8 cellular contexts compared by ENCODE assay signal in genomic region chr16:69964960-69965660, GRCh38. TPM values are rescaled to one million over a fixed set of nuclear protein-coding genes. Genes with fewer than 3 reads are reported as not detected.
DNase-seq lines count a peak whose midpoint lies in the region; ATAC-seq and TF ChIP-seq lines count a peak whose summit lies in the region.
"Not testable (repeated sequence)": the region's sequence is repeated elsewhere in the genome, so short reads cannot be mapped to it uniquely, and the experiment has no call there.

No MANE protein-coding gene starts in this region.

- in situ Hi-C loops in IMR-90 (cut with MboI; ENCODE audit: low sequenced_read_pairs) = not testable (repeated sequence)

- not testable (repeated sequence) for H3K4me3 ChIP-seq in IMR-90 (ENCODE audit: insufficient read depth, low read depth, low read length)
- H3K4me3 ChIP-seq in ectodermal cell (ENCODE audit: insufficient read depth, low read depth, low read length) = peak overlapping the region; percentile 18
- peak overlapping the region; percentile 70 for H3K4me3 ChIP-seq in left ventricle myocardium inferior
- peak overlapping the region; percentile 37 for H3K4me3 ChIP-seq in retinal pigment epithelial cell (ENCODE audit: low read length)
- peak overlapping the region in 1 of 2 donors; percentile 46 for H3K4me3 ChIP-seq in uterus

- not testable (repeated sequence) for H3K18ac ChIP-seq in IMR-90 (ENCODE audit: low read depth, low read length)

- intact Hi-C loops in IMR-90 (cut with micrococcal nuclease); left ventricle myocardium inferior (cut with micrococcal nuclease); uterus (cut with DNase I; ENCODE audit: low total_unique reads): not testable (repeated sequence)

- TF ChIP-seq RAD21 in IMR-90 (IDR thresholded peaks at IDR 0.05; ENCODE audit: low read length) = not testable (repeated sequence)

- not testable (repeated sequence) for H3K23ac ChIP-seq in IMR-90 (ENCODE audit: low read depth, low read length)

- peak overlapping the region; percentile 20; the same call in 1 of the 2 replicates for H3K9ac ChIP-seq in ES-I3 (ENCODE audit: low read depth, low read length)
- H3K9ac ChIP-seq in IMR-90 (ENCODE audit: low read depth, low read length) = not testable (repeated sequence)

- not testable (repeated sequence) for H3K4me2 ChIP-seq in IMR-90 (ENCODE audit: low read depth, low read length)

- not testable (repeated sequence) for H2BK120ac ChIP-seq in IMR-90 (ENCODE audit: low read depth, low read length)

- H3K79me1 ChIP-seq in IMR-90 (ENCODE audit: low read depth in 1 of 2, low read length in 2 of 2) = not testable (repeated sequence)

- not testable (repeated sequence) for H3K27me3 Mint-ChIP-seq in activated CD8-positive, alpha-beta memory T cell treated with anti-CD3 and anti-CD28 coated beads, Interleukin-2, amount 10 ng/mL, durations not matched to agents 7 days and 5 days; memory B cell

- H2BK5ac ChIP-seq in IMR-90 (ENCODE audit: low read depth, low read length, poor library complexity, severe bottlenecking) = not testable (repeated sequence)

- not testable (repeated sequence) for H4K20me1 ChIP-seq in IMR-90 (ENCODE audit: insufficient read depth, low read length)

- not testable (repeated sequence) for H3K27me3 ChIP-seq in IMR-90 (ENCODE audit: control insufficient read depth, insufficient read depth, low read length); ectodermal cell (ENCODE audit: control insufficient read depth, insufficient read depth, low read length, poor library complexity, severe bottlenecking); left ventricle myocardium inferior (ENCODE audit: low read depth); uterus

- not testable (repeated sequence) for DNase-seq in IMR-90; activated CD8-positive, alpha-beta memory T cell treated with anti-CD3 and anti-CD28 coated beads, Interleukin-2, amount 10 ng/mL, durations not matched to agents 7 days and 5 days; retinal pigment epithelial cell (ENCODE audit: low read depth)
- DNase-seq in left ventricle myocardium inferior (peak; percentile 77), memory B cell (ENCODE audit: low spot score in 2 of 2) (peak in 1 of 2 donors; percentile 19), uterus (peak; percentile 28 to 59)

- H3K36me3 ChIP-seq in ES-I3 (ENCODE audit: insufficient read depth, low read length); IMR-90 (ENCODE audit: control insufficient read depth, insufficient read depth, low read length); ectodermal cell (ENCODE audit: control insufficient read depth, insufficient read depth, low read length); left ventricle myocardium inferior; uterus: not testable (repeated sequence)

- not testable (repeated sequence) for H3K9me3 Mint-ChIP-seq in activated CD8-positive, alpha-beta memory T cell treated with anti-CD3 and anti-CD28 coated beads, Interleukin-2, amount 10 ng/mL, durations not matched to agents 7 days and 5 days (ENCODE audit: low read depth); memory B cell

- not testable (repeated sequence) for H2AFZ ChIP-seq in IMR-90 (replicated peaks; ENCODE audit: low read length, poor library complexity)

- TF ChIP-seq POLR2A in IMR-90 (IDR thresholded peaks at IDR 0.05; ENCODE audit: low read depth, low read length) = not testable (repeated sequence)
- peak in 1 of 2 donors; percentile 26 for TF ChIP-seq POLR2A in uterus (IDR thresholded peaks at IDR 0.05)

- not testable (repeated sequence) for H4K91ac ChIP-seq in IMR-90 (ENCODE audit: insufficient read depth, low read depth, low read length)

- not testable (repeated sequence) for TF ChIP-seq CTCF in IMR-90 (conservative IDR thresholded peaks at IDR 0.05; ENCODE audit: low read depth, low read length); left ventricle myocardium inferior (IDR thresholded peaks at IDR 0.05; ENCODE audit: borderline replicate concordance); retinal pigment epithelial cell (conservative IDR thresholded peaks at IDR 0.05; ENCODE audit: low read depth, low read length); uterus (IDR thresholded peaks at IDR 0.05)

- ATAC-seq in IMR-90 (ENCODE audit: low read depth) (peak; percentile 95), memory B cell (ENCODE audit: low read depth) (peak; percentile 74)
- peak; percentile 52 for ATAC-seq in activated CD8-positive, alpha-beta memory T cell treated with anti-CD3 and anti-CD28 coated beads, Interleukin-2, amount 10 ng/mL, durations not matched to agents 7 days and 5 days

- H4K8ac ChIP-seq in IMR-90 (ENCODE audit: low read depth in 2 of 2, low read length in 2 of 2) = not testable (repeated sequence)

- not testable (repeated sequence) for H3K27ac ChIP-seq in IMR-90 (ENCODE audit: insufficient read depth, low read length); ectodermal cell (ENCODE audit: insufficient read depth, low read depth, low read length, poor library complexity, severe bottlenecking)
- H3K27ac ChIP-seq in left ventricle myocardium inferior (replicated peaks) = peak overlapping the region; percentile 84
- peak overlapping the region; percentile 71 to 72 for H3K27ac ChIP-seq in uterus

- BruUV-seq in IMR-90 (replicated peaks; lab: Mats Ljungman, UMichigan) = not testable (repeated sequence)

- H3K9me1 ChIP-seq in IMR-90 (ENCODE audit: insufficient read depth, low read length) = not testable (repeated sequence)

- not testable (repeated sequence) for H2AK9ac ChIP-seq in IMR-90 (replicated peaks; ENCODE audit: low read depth, low read length, poor library complexity)

- CTCF ChIA-PET in IMR-90 (lab: Yijun Ruan, JAX); activated CD8-positive, alpha-beta memory T cell treated with anti-CD3 and anti-CD28 coated beads, Interleukin-2, amount 10 ng/mL, durations not matched to agents 7 days and 5 days (lab: Charles Lee): not testable (repeated sequence)

- H3K27ac Mint-ChIP-seq in activated CD8-positive, alpha-beta memory T cell treated with anti-CD3 and anti-CD28 coated beads, Interleukin-2, amount 10 ng/mL, durations not matched to agents 7 days and 5 days; memory B cell: not testable (repeated sequence)

- not testable (repeated sequence) for H3K4me3 Mint-ChIP-seq in activated CD8-positive, alpha-beta memory T cell treated with anti-CD3 and anti-CD28 coated beads, Interleukin-2, amount 10 ng/mL, durations not matched to agents 7 days and 5 days; memory B cell

- not testable (repeated sequence) for H2BK20ac ChIP-seq in IMR-90 (ENCODE audit: low read depth, low read length)

- dilution Hi-C loops in IMR-90 (cut with HindIII; ENCODE audit: low sequenced_read_pairs, unreplicated experiment) = not testable (repeated sequence)

- not testable (repeated sequence) for H2AK5ac ChIP-seq in IMR-90 (ENCODE audit: low read depth, low read length)

- not testable (repeated sequence) for H3K4ac ChIP-seq in IMR-90 (ENCODE audit: low read depth, low read length)

- not testable (repeated sequence) for H3K4me1 Mint-ChIP-seq in activated CD8-positive, alpha-beta memory T cell treated with anti-CD3 and anti-CD28 coated beads, Interleukin-2, amount 10 ng/mL, durations not matched to agents 7 days and 5 days; memory B cell

- not testable (repeated sequence) for H3K14ac ChIP-seq in IMR-90 (replicated peaks; ENCODE audit: low read depth, low read length)

- not testable (repeated sequence) for H3K56ac ChIP-seq in IMR-90 (ENCODE audit: extremely low read depth, insufficient read depth, low read length)

- H4K5ac ChIP-seq in IMR-90 (ENCODE audit: low read depth, low read length) = not testable (repeated sequence)

- H3K4me1 ChIP-seq in ES-I3 (ENCODE audit: insufficient read depth, low read length); IMR-90 (ENCODE audit: control insufficient read depth, insufficient read depth, low read length); ectodermal cell (ENCODE audit: control insufficient read depth, insufficient read depth, low read length); left ventricle myocardium inferior; uterus: not testable (repeated sequence)

- not testable (repeated sequence) for H2BK15ac ChIP-seq in IMR-90 (ENCODE audit: low read depth, low read length)

- H3K36me3 Mint-ChIP-seq in activated CD8-positive, alpha-beta memory T cell treated with anti-CD3 and anti-CD28 coated beads, Interleukin-2, amount 10 ng/mL, durations not matched to agents 7 days and 5 days; memory B cell: not testable (repeated sequence)

- POLR2A ChIA-PET in IMR-90 (lab: Charles Lee; ENCODE audit: unreplicated experiment) = not testable (repeated sequence)

- WGBS in IMR-90 (ENCODE audit: extremely low coverage in 2 of 2, insufficient read length in 1 of 2), 2 experiments = 0% methylated on average over 2 of the region's 68 CpGs; no CpG with 5 or more reads in 1 of the 2 experiments
- 27 to 30% methylated on average over 15 to 27 of the region's 68 CpGs for whole genome bisulfite sequencing in ectodermal cell, 2 experiments

- H3K9me3 ChIP-seq in ES-I3 (ENCODE audit: control insufficient read depth, insufficient read depth, low read length); IMR-90 (ENCODE audit: control insufficient read depth, insufficient read depth, low read length); ectodermal cell (ENCODE audit: control insufficient read depth, low read length); left ventricle myocardium inferior (replicated peaks); uterus: not testable (repeated sequence)

RNA-seq across cellular contexts. Expression of gene CLEC18A, which starts 14.0 kb away (rescaled TPM):
- under 0.01 TPM in 1 of 2 replicates, not detected in the other for total RNA-seq in IMR-90 (2012; rRNA removed)
- 0.04 TPM in 1 of 2 replicates, not detected in the other for polyA plus RNA-seq in IMR-90 (2012; rRNA removed)
- polyA plus RNA-seq in IMR-90 (2012; cell fraction: cytosol; rRNA removed) = 0.02 TPM in 1 of 2 replicates, not detected in the other
- 0.41 and 0.85 TPM in 2 replicates for polyA plus RNA-seq in IMR-90 (2012; cell fraction: nucleus; rRNA removed; ENCODE audit: low replicate concordance)
- under 1 TPM; 0.29 to 0.61 TPM for total RNA-seq in activated CD8-positive, alpha-beta memory T cell treated with anti-CD3 and anti-CD28 coated beads, Interleukin-2, amount 10 ng/mL, durations not matched to agents 7 days and 5 days
- polyA plus RNA-seq in ectodermal cell (2013, experiment 1 of 4) = 3.6 TPM
- 4.2 TPM for polyA plus RNA-seq in ectodermal cell (2013, experiment 2 of 4)
- polyA plus RNA-seq in ectodermal cell (2013, experiment 3 of 4) = 5.2 TPM
- 7.1 TPM for polyA plus RNA-seq in ectodermal cell (2013, experiment 4 of 4)
- total RNA-seq in left ventricle myocardium inferior = 0.22 TPM
- 1 to 10 TPM in 1 of 4 donors, under 1 TPM in 1, not detected in 2; 0.67 to 1.1 TPM for total RNA-seq in uterus
